In genomic region chr2:235345745-235346144, GRCh38 we compare ENCODE assay signal across 1 cellular context.
TF ChIP-seq lines count a peak whose summit lies in the region.

No MANE protein-coding gene starts in this region.

TF ChIP-seq in HepG2, 621 proteins besides CTCF, POLR2A, EP300 and RAD21 (continued from another document):
- TF ChIP-seq REL (CRISPR knock-in tag; conservative IDR thresholded peaks at IDR 0.05) (0 out of 2 replicates have a peak, but pooled peaks have one; percentile 4), ZNF782 (CRISPR knock-in tag; IDR thresholded peaks at IDR 0.05; ENCODE audit: borderline replicate concordance) (no peak), SKI (IDR thresholded peaks at IDR 0.05; ENCODE audit: partially characterized antibody) (no peak), PCBP1 (IDR thresholded peaks at IDR 0.05; ENCODE audit: borderline replicate concordance, low read depth, low read length) (no peak), ZNF780A (CRISPR knock-in tag; IDR thresholded peaks at IDR 0.05) (peak; percentile 27; the same call in 1 of the 2 replicates), ARID2 (CRISPR knock-in tag; IDR thresholded peaks at IDR 0.05; ENCODE audit: borderline replicate concordance) (no peak), CC2D1A (CRISPR knock-in tag; IDR thresholded peaks at IDR 0.05) (no peak), ZMYM2 (CRISPR knock-in tag; IDR thresholded peaks at IDR 0.05) (no peak), THAP11 (CRISPR knock-in tag; IDR thresholded peaks at IDR 0.05) (no peak), ARNTL (CRISPR knock-in tag; IDR thresholded peaks at IDR 0.05) (no peak)
- TF ChIP-seq, protein P1, sequence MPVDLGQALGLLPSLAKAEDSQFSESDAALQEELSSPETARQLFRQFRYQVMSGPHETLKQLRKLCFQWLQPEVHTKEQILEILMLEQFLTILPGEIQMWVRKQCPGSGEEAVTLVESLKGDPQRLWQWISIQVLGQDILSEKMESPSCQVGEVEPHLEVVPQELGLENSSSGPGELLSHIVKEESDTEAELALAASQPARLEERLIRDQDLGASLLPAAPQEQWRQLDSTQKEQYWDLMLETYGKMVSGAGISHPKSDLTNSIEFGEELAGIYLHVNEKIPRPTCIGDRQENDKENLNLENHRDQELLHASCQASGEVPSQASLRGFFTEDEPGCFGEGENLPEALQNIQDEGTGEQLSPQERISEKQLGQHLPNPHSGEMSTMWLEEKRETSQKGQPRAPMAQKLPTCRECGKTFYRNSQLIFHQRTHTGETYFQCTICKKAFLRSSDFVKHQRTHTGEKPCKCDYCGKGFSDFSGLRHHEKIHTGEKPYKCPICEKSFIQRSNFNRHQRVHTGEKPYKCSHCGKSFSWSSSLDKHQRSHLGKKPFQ (CRISPR knock-in tag; IDR thresholded peaks at IDR 0.05; ENCODE audit: insufficient replicate concordance), result no peak
- TF ChIP-seq, protein P2, sequence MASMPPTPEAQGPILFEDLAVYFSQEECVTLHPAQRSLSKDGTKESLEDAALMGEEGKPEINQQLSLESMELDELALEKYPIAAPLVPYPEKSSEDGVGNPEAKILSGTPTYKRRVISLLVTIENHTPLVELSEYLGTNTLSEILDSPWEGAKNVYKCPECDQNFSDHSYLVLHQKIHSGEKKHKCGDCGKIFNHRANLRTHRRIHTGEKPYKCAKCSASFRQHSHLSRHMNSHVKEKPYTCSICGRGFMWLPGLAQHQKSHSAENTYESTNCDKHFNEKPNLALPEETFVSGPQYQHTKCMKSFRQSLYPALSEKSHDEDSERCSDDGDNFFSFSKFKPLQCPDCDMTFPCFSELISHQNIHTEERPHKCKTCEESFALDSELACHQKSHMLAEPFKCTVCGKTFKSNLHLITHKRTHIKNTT (CRISPR knock-in tag; IDR thresholded peaks at IDR 0.05), result no peak
- TF ChIP-seq, protein P3, sequence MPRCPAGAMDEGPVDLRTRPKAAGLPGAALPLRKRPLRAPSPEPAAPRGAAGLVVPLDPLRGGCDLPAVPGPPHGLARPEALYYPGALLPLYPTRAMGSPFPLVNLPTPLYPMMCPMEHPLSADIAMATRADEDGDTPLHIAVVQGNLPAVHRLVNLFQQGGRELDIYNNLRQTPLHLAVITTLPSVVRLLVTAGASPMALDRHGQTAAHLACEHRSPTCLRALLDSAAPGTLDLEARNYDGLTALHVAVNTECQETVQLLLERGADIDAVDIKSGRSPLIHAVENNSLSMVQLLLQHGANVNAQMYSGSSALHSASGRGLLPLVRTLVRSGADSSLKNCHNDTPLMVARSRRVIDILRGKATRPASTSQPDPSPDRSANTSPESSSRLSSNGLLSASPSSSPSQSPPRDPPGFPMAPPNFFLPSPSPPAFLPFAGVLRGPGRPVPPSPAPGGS (CRISPR knock-in tag; IDR thresholded peaks at IDR 0.05), result no peak
TF ChIP-seq in HepG2: peak in this region for 9.
